In the genomic region with DNA sequence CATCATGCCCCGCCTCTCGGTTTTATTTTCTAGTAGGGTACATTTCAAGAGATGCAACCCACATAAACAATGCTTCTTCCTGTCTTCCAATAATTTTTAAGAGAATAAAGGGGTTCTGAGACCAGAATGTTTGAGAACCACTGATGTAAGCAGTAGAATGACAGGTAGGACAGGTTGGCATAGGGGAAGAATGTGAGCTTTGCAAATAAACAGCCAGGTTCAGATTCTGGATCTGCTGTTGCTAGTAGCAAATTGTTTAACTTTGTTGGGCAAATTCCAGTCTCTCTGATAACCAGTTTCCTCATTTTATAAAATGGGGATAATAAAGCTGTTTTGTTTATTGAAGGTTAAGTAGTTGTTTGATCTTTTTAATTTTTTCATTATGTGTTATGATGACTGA, we compare ENCODE assay signal across 33 cellular contexts.
"Had no signal": no experiment of that assay in that cellular context is flagged by ENCODE, and none has a peak within 500 bp of the region (broad histone marks: within the 10 kb centered on the region; RNA-seq: fewer than 3 reads in every experiment).

No MANE protein-coding gene starts in this region.

- H3K9me3 ChIP-seq: adrenal gland, body of pancreas, gastroesophageal sphincter, neutrophil, ovary, prostate gland, sigmoid colon, suprapubic skin, tibial artery, upper lobe of right lung had no signal

- H3K36me3 ChIP-seq: neutrophil, ovary, prostate gland had no signal

- H3K27ac ChIP-seq: adrenal gland, gastroesophageal sphincter, neutrophil, ovary, prostate gland, sigmoid colon, suprapubic skin, tibial artery, upper lobe of right lung had no signal

- DNase-seq: activated CD4-positive, alpha-beta memory T cell treated with anti-CD3 and anti-CD28 coated beads for 36 hours; activated CD4-positive, alpha-beta T cell treated with anti-CD3 and anti-CD28 coated beads, Interleukin-2, amount 10 ng/mL, durations not matched to agents 24 days and 14 days; activated CD4-positive, CD25-positive, alpha-beta regulatory T cell treated with anti-CD3 and anti-CD28 coated beads, Interleukin-2, amount 50 U/mL, for 72 hours; activated CD8-positive, alpha-beta memory T cell treated with anti-CD3 and anti-CD28 coated beads, Interleukin-2, amount 50 U/mL, for 4 hours; activated effector memory CD4-positive, alpha-beta T cell treated with anti-CD3 and anti-CD28 coated beads, Interleukin-2, amount 50 U/mL, for 16 hours; activated naive CD4-positive, alpha-beta T cell treated with anti-CD3 and anti-CD28 coated beads for 36 hours; activated naive CD8-positive, alpha-beta T cell treated with anti-CD3 and anti-CD28 coated beads for 36 hours; activated T-cell treated with anti-CD3 and anti-CD28 coated beads, Interleukin-2, amount 50 U/mL, for 1 hour; adrenal gland; aorta; body of pancreas; dermis blood vessel endothelial cell; effector CD4-positive, alpha-beta T cell; erythroblast; head of caudate nucleus; kidney glomerular epithelial cell; left ventricle myocardium superior; mammary epithelial cell; naive B cell; nephron progenitor cell; ovary; retina; sigmoid colon; stimulated activated CD4-positive, alpha-beta T cell treated with anti-CD3 and anti-CD28 coated beads, Interleukin-15, amount 100 ng/mL, for 24 hours; stimulated activated CD4-positive, alpha-beta T cell treated with anti-CD3 and anti-CD28 coated beads, Interleukin-2, amount 100 ng/mL, for 24 hours; stimulated activated naive B cell treated with anti-CD40 and anti-IgM and Interleukin-4, amounts not matched to agents 10 μg/mL and 1 μg/mL and 100 μg/mL, for 72 hours; T-helper 9 cell; tibial artery; upper lobe of right lung had no signal

- H3K4me3 ChIP-seq: adrenal gland, body of pancreas, gastroesophageal sphincter, ovary, prostate gland, sigmoid colon, suprapubic skin, tibial artery, upper lobe of right lung had no signal

- H3K27me3 ChIP-seq: adrenal gland, body of pancreas, gastroesophageal sphincter, neutrophil, ovary, sigmoid colon, suprapubic skin, tibial artery, upper lobe of right lung had no signal

- ATAC-seq: body of pancreas; gastroesophageal sphincter; left ventricle myocardium superior; stimulated activated naive B cell treated with anti-CD40 and anti-IgM and Interleukin-4, amounts not matched to agents 10 μg/mL and 1 μg/mL and 100 μg/mL, for 72 hours; upper lobe of right lung had no signal

- H3K4me1 ChIP-seq: prostate gland, upper lobe of right lung had no signal
